ENCODE assay signal across 26 cellular contexts in genomic region chr10:121404611-121405010, GRCh38.
"Had no signal": no experiment of that assay in that cellular context is flagged by ENCODE, and none has a peak within 500 bp of the region (broad histone marks: within the 10 kb centered on the region; RNA-seq: fewer than 3 reads in every experiment).

No MANE protein-coding gene starts in this region.

- H3K36me3 ChIP-seq: left ventricle myocardium inferior, neural progenitor cell, neutrophil, prostate gland, stomach, tibial artery, upper lobe of right lung had no signal

- H3K9me3 ChIP-seq: left ventricle myocardium inferior, neutrophil, prostate gland, stomach, testis, tibial artery, upper lobe of right lung had no signal

- H3K4me1 Mint-ChIP-seq: naive thymus-derived CD4-positive, alpha-beta T cell; stimulated activated naive B cell treated with anti-CD40 and anti-IgM and Interleukin-4, amounts not matched to agents 10 μg/mL and 1 μg/mL and 100 μg/mL, for 72 hours had no signal

- H3K4me3 Mint-ChIP-seq: mesothelial cell of epicardium; naive thymus-derived CD4-positive, alpha-beta T cell; nephron; neural progenitor cell; stimulated activated naive B cell treated with anti-CD40 and anti-IgM and Interleukin-4, amounts not matched to agents 10 μg/mL and 1 μg/mL and 100 μg/mL, for 72 hours had no signal

- H3K27me3 ChIP-seq: hepatocyte, neural progenitor cell, neutrophil, stomach, testis, tibial artery, upper lobe of right lung had no signal

- H3K4me3 ChIP-seq: hepatocyte, left ventricle myocardium inferior, lung, neural progenitor cell, prostate gland, skin epidermis, stomach, testis, tibial artery, upper lobe of right lung had no signal

- H3K36me3 Mint-ChIP-seq: mesothelial cell of epicardium; naive thymus-derived CD4-positive, alpha-beta T cell; neural progenitor cell; stimulated activated naive B cell treated with anti-CD40 and anti-IgM and Interleukin-4, amounts not matched to agents 10 μg/mL and 1 μg/mL and 100 μg/mL, for 72 hours had no signal

- ATAC-seq: naive thymus-derived CD4-positive, alpha-beta T cell; sciatic nerve; stimulated activated naive B cell treated with anti-CD40 and anti-IgM and Interleukin-4, amounts not matched to agents 10 μg/mL and 1 μg/mL and 100 μg/mL, for 72 hours; stimulated activated naive CD8-positive, alpha-beta T cell treated with anti-CD3 and anti-CD28 coated beads, Interleukin-15, Interleukin-2, amounts not matched to agents 100 U/mL and 50 U/mL, for 24 hours; upper lobe of right lung had no signal

- H3K27ac ChIP-seq: hepatocyte, left ventricle myocardium inferior, neural progenitor cell, neutrophil, prostate gland, skin epidermis, tibial artery, upper lobe of right lung had no signal

- H3K27ac Mint-ChIP-seq: mesothelial cell of epicardium; naive thymus-derived CD4-positive, alpha-beta T cell; nephron; neural progenitor cell; stimulated activated naive B cell treated with anti-CD40 and anti-IgM and Interleukin-4, amounts not matched to agents 10 μg/mL and 1 μg/mL and 100 μg/mL, for 72 hours had no signal

- DNase-seq: islet precursor cell; left ventricle myocardium inferior; mesendoderm; naive thymus-derived CD4-positive, alpha-beta T cell; occipital lobe; retina; stimulated activated CD4-positive, alpha-beta T cell treated with anti-CD3 and anti-CD28 coated beads, Interleukin-12 subunit alpha, Interleukin-12 subunit beta, amount 100 ng/mL, for 4 hours; stimulated activated CD4-positive, alpha-beta T cell treated with anti-CD3 and anti-CD28 coated beads, Interleukin-15, amount 100 ng/mL, for 24 hours; stimulated activated CD4-positive, alpha-beta T cell treated with anti-CD3 and anti-CD28 coated beads, Interleukin-2, amount 100 ng/mL, for 24 hours; stimulated activated CD4-positive, alpha-beta T cell treated with anti-CD3 and anti-CD28 coated beads, Interleukin-4, amount 100 ng/mL, for 1 hour; stimulated activated naive B cell treated with anti-CD40 and anti-IgM and Interleukin-4, amounts not matched to agents 10 μg/mL and 1 μg/mL and 100 μg/mL, for 72 hours; stimulated activated naive CD8-positive, alpha-beta T cell treated with anti-CD3 and anti-CD28 coated beads, Interleukin-15, Interleukin-2, amounts not matched to agents 100 U/mL and 50 U/mL, for 24 hours; tibial artery; trophoblast cell; upper lobe of right lung had no signal

- H3K9ac ChIP-seq: neural progenitor cell had no signal

- H3K27me3 Mint-ChIP-seq: stimulated activated naive B cell treated with anti-CD40 and anti-IgM and Interleukin-4, amounts not matched to agents 10 μg/mL and 1 μg/mL and 100 μg/mL, for 72 hours had no signal

- H3K4me1 ChIP-seq: prostate gland, tibial artery had no signal
